ENCODE assay signal across 8 cellular contexts in the genomic region with DNA sequence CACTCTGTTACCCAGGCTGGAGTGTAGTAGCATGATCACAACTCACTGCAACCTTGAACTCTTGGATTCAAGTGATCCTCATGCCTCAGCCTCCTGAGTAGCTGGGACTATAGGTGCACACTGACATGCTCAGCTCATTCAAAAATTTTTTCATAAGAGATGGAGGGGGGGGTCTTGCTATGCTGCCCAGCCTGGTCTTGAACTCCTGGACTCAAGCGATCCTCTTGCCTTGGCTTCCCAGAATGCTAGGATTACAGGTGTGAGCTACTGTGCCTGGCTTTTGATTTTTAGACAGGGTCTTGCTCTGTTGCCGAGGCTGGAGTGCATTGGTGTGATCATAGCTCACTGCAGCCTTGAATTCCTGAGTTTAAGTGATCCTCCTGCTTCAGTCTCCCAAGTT.
"Had no signal": no experiment of that assay in that cellular context is flagged by ENCODE, and none has a peak within 500 bp of the region (broad histone marks: within the 10 kb centered on the region; RNA-seq: fewer than 3 reads in every experiment).

No MANE protein-coding gene starts in this region.

- ATAC-seq: GM12878 had no signal

- H3K4me3 ChIP-seq: GM12878 had no signal

- DNase-seq: GDM1, GF-D8 had no signal

- FAIRE-seq: G401.6, GM12878, GM12891, GM12892, GM18507, GM19239 had no signal
